16 cellular contexts compared by ENCODE assay signal in genomic region chr22:46572911-46573780, GRCh38. TPM values are rescaled to one million over a fixed set of nuclear protein-coding genes. Genes with fewer than 3 reads are reported as not detected.
DNase-seq lines count a peak whose midpoint lies in the region; ATAC-seq, FAIRE-seq and TF ChIP-seq lines count a peak whose summit lies in the region.
"Had no signal": no experiment of that assay in that cellular context is flagged by ENCODE, and none has a peak within 500 bp of the region (broad histone marks: within the 10 kb centered on the region; RNA-seq: fewer than 3 reads in every experiment).

No MANE protein-coding gene starts in this region.

- no peak overlapping the region for H3K9ac ChIP-seq in IMR-90 (ENCODE audit: low read depth, low read length)

- no peak overlapping the region for H3K27ac ChIP-seq in IMR-90 (ENCODE audit: insufficient read depth, low read length)
- H3K27ac ChIP-seq in body of pancreas = peak overlapping the region; percentile 90 to 96 (median 92)
- no peak overlapping the region for H3K27ac ChIP-seq in right cardiac atrium (ENCODE audit: low read length)
- peak overlapping the region; percentile 57 to 97 (median 86) for H3K27ac ChIP-seq in pancreas

- no peak overlapping the region for H3K23ac ChIP-seq in IMR-90 (ENCODE audit: low read depth, low read length)

- dilution Hi-C loops in IMR-90 (cut with HindIII; ENCODE audit: low sequenced_read_pairs, unreplicated experiment) = no loop called here

- FAIRE-seq in pancreas (lab: Jason Lieb, UNC) = no peak
- FAIRE-seq: K562 had no signal

- no peak overlapping the region for H4K91ac ChIP-seq in IMR-90 (ENCODE audit: insufficient read depth, low read depth, low read length)

- DNase-seq in IMR-90 (no peak), body of pancreas (peak; percentile 56 to 82 (median 72)), right cardiac atrium (peak in 2 of 3 donors; percentile 43 to 66), pancreas (peak in 5 of 6 donors; percentile 60 to 85 (median 73)), NCI-H1694 (lab: John Stamatoyannopoulos, UW) (no peak), OCI-M2 (lab: John Stamatoyannopoulos, UW; ENCODE audit: unreplicated experiment) (no peak)
- DNase-seq: Calu3; CD4-positive, alpha-beta memory T cell; NCI-H1930; NCI-H446 treated with DMSO at 0.1 percent for 48 hours; NCI-H748 treated with DMSO at 0.1 percent for 48 hours; PC-3; SIG-M5 had no signal

- no peak overlapping the region for H3K4me2 ChIP-seq in IMR-90 (ENCODE audit: low read depth, low read length)

- H2AK9ac ChIP-seq in IMR-90 (replicated peaks; ENCODE audit: low read depth, low read length, poor library complexity) = no peak overlapping the region

- H3K4me3 ChIP-seq in IMR-90 (ENCODE audit: insufficient read depth, low read depth, low read length) (no peak overlapping the region), body of pancreas (no peak overlapping the region), right cardiac atrium (ENCODE audit: low read length) (no peak overlapping the region), pancreas (no peak overlapping the region)
- H3K4me3 ChIP-seq: HAP-1, K562 had no signal

- POLR2A ChIA-PET in IMR-90 (lab: Charles Lee; ENCODE audit: unreplicated experiment) = no interaction called here

- no peak overlapping the region for H2BK15ac ChIP-seq in IMR-90 (ENCODE audit: low read depth, low read length)

- no peak overlapping the region for H2BK5ac ChIP-seq in IMR-90 (ENCODE audit: low read depth, low read length, poor library complexity, severe bottlenecking)

- H4K8ac ChIP-seq in IMR-90 (ENCODE audit: low read depth in 2 of 2, low read length in 2 of 2) = no peak overlapping the region

- H3K4me1 ChIP-seq in IMR-90 (ENCODE audit: control insufficient read depth, insufficient read depth, low read length) = peaks cover 5% of the 10 kb centered on the region; the same call in 1 of the 2 replicates
- peaks cover 49% of the 10 kb centered on the region for H3K4me1 ChIP-seq in body of pancreas
- H3K4me1 ChIP-seq in right cardiac atrium (ENCODE audit: control insufficient read depth, insufficient read depth, low read length) = peaks cover 7% of the 10 kb centered on the region
- peaks cover 30 to 40% (median 36%) of the 10 kb centered on the region in 3 donors for H3K4me1 ChIP-seq in pancreas

- H3K4ac ChIP-seq in IMR-90 (ENCODE audit: low read depth, low read length) = no peak overlapping the region

- TF ChIP-seq RAD21 in IMR-90 (IDR thresholded peaks at IDR 0.05; ENCODE audit: low read length) = no peak

- 87% methylated on average over 5 of the region's 19 CpGs; no CpG with 5 or more reads in 1 of the 2 experiments for WGBS in IMR-90 (ENCODE audit: extremely low coverage in 2 of 2, insufficient read length in 1 of 2), 2 experiments
- WGBS in body of pancreas, 2 donors = 37 to 44% methylated on average over 16 to 19 of the region's 19 CpGs
- 76% methylated on average over 19 of the region's 19 CpGs for WGBS in right cardiac atrium
- WGBS in pancreas, 2 donors = 39 to 62% methylated on average over 19 of the region's 19 CpGs

- H4K20me1 ChIP-seq in IMR-90 (ENCODE audit: insufficient read depth, low read length) = no peaks in the 10 kb centered on the region

- in situ Hi-C loops in IMR-90 (cut with MboI; ENCODE audit: low sequenced_read_pairs) = no loop called here

- H3K9me3 ChIP-seq in IMR-90 (ENCODE audit: control insufficient read depth, insufficient read depth, low read length) (peaks cover 17% of the 10 kb centered on the region), body of pancreas (no peaks in the 10 kb centered on the region), right cardiac atrium (ENCODE audit: control insufficient read depth, low read length) (no peaks in the 10 kb centered on the region), pancreas (no peaks in the 10 kb centered on the region)
- H3K9me3 ChIP-seq: HAP-1 had no signal

- H2AK5ac ChIP-seq in IMR-90 (ENCODE audit: low read depth, low read length) = no peak overlapping the region

- TF ChIP-seq CTCF in IMR-90 (conservative IDR thresholded peaks at IDR 0.05; ENCODE audit: low read depth, low read length) = no peak
- no peak for TF ChIP-seq CTCF in body of pancreas (IDR thresholded peaks at IDR 0.05)
- TF ChIP-seq CTCF in pancreas (IDR thresholded peaks at IDR 0.05) = no peak

- TF ChIP-seq POLR2A in IMR-90 (IDR thresholded peaks at IDR 0.05; ENCODE audit: low read depth, low read length) (no peak), body of pancreas (IDR thresholded peaks at IDR 0.05) (no peak)

- H3K36me3 ChIP-seq in IMR-90 (ENCODE audit: control insufficient read depth, insufficient read depth, low read length) (no peaks in the 10 kb centered on the region), body of pancreas (replicated peaks in 1 of 2; ENCODE audit: insufficient read depth in 1 of 2, low read depth in 2 of 2) (no peaks in the 10 kb centered on the region), pancreas (no peaks in the 10 kb centered on the region)
- H3K36me3 ChIP-seq: HAP-1 had no signal

- peaks cover 11% of the 10 kb centered on the region; the same call in 1 of the 2 replicates for H3K27me3 ChIP-seq in IMR-90 (ENCODE audit: control insufficient read depth, insufficient read depth, low read length)
- H3K27me3 ChIP-seq in body of pancreas = no peaks in the 10 kb centered on the region
- H3K27me3 ChIP-seq in right cardiac atrium (ENCODE audit: control insufficient read depth, insufficient read depth) = no peaks in the 10 kb centered on the region
- no peaks in the 10 kb centered on the region for H3K27me3 ChIP-seq in pancreas

- H3K56ac ChIP-seq in IMR-90 (ENCODE audit: extremely low read depth, insufficient read depth, low read length) = no peak overlapping the region

- no peak overlapping the region for H2BK20ac ChIP-seq in IMR-90 (ENCODE audit: low read depth, low read length)

- H2AFZ ChIP-seq in IMR-90 (replicated peaks; ENCODE audit: low read length, poor library complexity) = peak overlapping the region; percentile 10

- intact Hi-C loops in IMR-90 (cut with micrococcal nuclease) (no loop called here), body of pancreas (cut with DNase I) (no loop called here), right cardiac atrium (cut with DNase I) (loop anchor here in 2 of 4 donors (10.0 kb wide), 2 partner anchors 102 to 162 kb away; partner anchors contain the start of gene CERK (in 1 of the 2)), pancreas (cut with DNase I) (loop anchor here in 2 of 3 donors (10.0 kb wide), 2 partner anchors 162 to 182 kb away; partner anchors contain the start of gene CERK (in 1 of the 2))

- ATAC-seq in IMR-90 (ENCODE audit: low read depth) (no peak), body of pancreas (peak; percentile 33), right cardiac atrium (no peak), pancreas (peak; percentile 15 to 62 (median 54)), GM21619 (IDR thresholded peaks at IDR 0.05; ENCODE audit: unreplicated experiment) (no peak)
- ATAC-seq: K562, PC-3 had no signal

- BruUV-seq in IMR-90 (replicated peaks; lab: Mats Ljungman, UMichigan) = no TSS peak

- no peak overlapping the region for H2BK120ac ChIP-seq in IMR-90 (ENCODE audit: low read depth, low read length)

- no peak overlapping the region for H3K14ac ChIP-seq in IMR-90 (replicated peaks; ENCODE audit: low read depth, low read length)

- H3K18ac ChIP-seq in IMR-90 (ENCODE audit: low read depth, low read length) = no peak overlapping the region

- H4K5ac ChIP-seq in IMR-90 (ENCODE audit: low read depth, low read length) = no peak overlapping the region

- H3K79me1 ChIP-seq in IMR-90 (ENCODE audit: low read depth in 1 of 2, low read length in 2 of 2) = peaks cover 6% of the 10 kb centered on the region in 2 experiments; a peak in 2 of 4 replicates

- CTCF ChIA-PET in IMR-90 (lab: Yijun Ruan, JAX) = no interaction called here

- H3K9me1 ChIP-seq in IMR-90 (ENCODE audit: insufficient read depth, low read length) = no peaks in the 10 kb centered on the region

TF ChIP-seq in IMR-90, 13 proteins besides CTCF, POLR2A, EP300 and RAD21:
- TF ChIP-seq MAFK (IDR thresholded peaks at IDR 0.05; ENCODE audit: low read depth, low read length) = no peak

RNA-seq across cellular contexts. Expression of gene CELSR1, which starts 35.7 kb away (rescaled TPM):
- total RNA-seq in IMR-90 (2012; rRNA removed) (0.36 and 0.56 TPM in 2 replicates), body of pancreas (1 to 10 TPM in 1 of 2 donors, under 1 TPM in 1; 0.66 to 3.6 TPM), right cardiac atrium (1 to 10 TPM; 5.5 to 7.9 (median 6.5) TPM), pancreas (1 to 10 TPM in 5 of 6 donors, under 1 TPM in 1; 0.75 to 3.2 (median 1.2) TPM)
- polyA plus RNA-seq in IMR-90 (2012; rRNA removed) (0.82 and 1.4 TPM in 2 replicates), right cardiac atrium (5.6 TPM), pancreas (1 to 10 TPM; 1.6 to 2.2 TPM)
- 0.47 and 1.2 TPM in 2 replicates for polyA plus RNA-seq in IMR-90 (2012; cell fraction: cytosol; rRNA removed)
- polyA plus RNA-seq in IMR-90 (2012; cell fraction: nucleus; rRNA removed; ENCODE audit: low replicate concordance) = 0.91 and 1.9 TPM in 2 replicates

RNA-seq across cellular contexts. Expression of gene GRAMD4, which starts 47.0 kb away (rescaled TPM):
- total RNA-seq in IMR-90 (2012; rRNA removed) (2.7 and 2.8 TPM in 2 replicates), body of pancreas (10 to 100 TPM; 29.3 to 62.3 TPM), right cardiac atrium (100 to 1,000 TPM in 1 of 4 donors, 10 to 100 TPM in 3; 74.3 to 106 (median 88.5) TPM), pancreas (10 to 100 TPM; 16.6 to 36.4 (median 23.6) TPM)
- polyA plus RNA-seq in IMR-90 (2012; rRNA removed) (5.8 and 7.4 TPM in 2 replicates), right cardiac atrium (31.6 TPM), pancreas (10 to 100 TPM; 13.2 to 13.8 TPM)
- polyA plus RNA-seq in IMR-90 (2012; cell fraction: cytosol; rRNA removed) = 3.2 and 5.9 TPM in 2 replicates
- polyA plus RNA-seq in IMR-90 (2012; cell fraction: nucleus; rRNA removed; ENCODE audit: low replicate concordance) = 11.4 and 12.3 TPM in 2 replicates

Comparison
In these comparisons a context has a peak if more than half of its experiments do, and no peak if none do; other contexts are left out.
1. ATAC-seq: peak in body of pancreas (single experiment) and pancreas (4 of 4); none in IMR-90 (single experiment), right cardiac atrium (0 of 2) and GM21619 (single experiment).
2. DNase-seq: peak in body of pancreas (4 of 4), right cardiac atrium (2 of 3) and pancreas (5 of 6); none in IMR-90 (single experiment), NCI-H1694 (single experiment) and OCI-M2 (single experiment).
3. H3K27ac ChIP-seq: peak in body of pancreas (4 of 4) and pancreas (4 of 4); none in IMR-90 (single experiment) and right cardiac atrium (single experiment).
4. intact Hi-C loops: an anchor here in pancreas (10.0 kb wide); none called in IMR-90 and body of pancreas.